In genomic region chr6:36127462-36128016, GRCh38 we compare ENCODE assay signal across 12 cellular contexts. TPM values are rescaled to one million over a fixed set of nuclear protein-coding genes. Genes with fewer than 3 reads are reported as not detected.
DNase-seq lines count a peak whose midpoint lies in the region; ATAC-seq and TF ChIP-seq lines count a peak whose summit lies in the region.
"Had no signal": no experiment of that assay in that cellular context is flagged by ENCODE, and none has a peak within 500 bp of the region (broad histone marks: within the 10 kb centered on the region; RNA-seq: fewer than 3 reads in every experiment).

No MANE protein-coding gene starts in this region.

- CTCF ChIA-PET in Calu3 (lab: Charles Lee) (interaction anchor here (0.7 kb wide), 1 partner anchor 231 kb away, joined by 3 read pairs; no protein-coding TSS in a partner anchor), RWPE1 (lab: Yijun Ruan, JAX) (no interaction called here)

- TF ChIP-seq CTCF in Calu3 (IDR thresholded peaks at IDR 0.05; ENCODE audit: unreplicated experiment) (no peak), RWPE1 (conservative IDR thresholded peaks at IDR 0.05; ENCODE audit: low read depth) (no peak), fibroblast of pulmonary artery (IDR thresholded peaks at IDR 0.05; ENCODE audit: low read length, missing control alignments) (no peak)

- H3K4me3 ChIP-seq in fibroblast of pulmonary artery (replicated peaks; ENCODE audit: low read depth, low read length), result no peak overlapping the region

- POLR2A ChIA-PET in RWPE1 (lab: Yijun Ruan, JAX; ENCODE audit: low non-redundant PET), result no interaction called here

- intact Hi-C loops in Calu3 (cut with micrococcal nuclease; ENCODE audit: unreplicated experiment), result no loop called here

- H3K27ac ChIP-seq in RWPE1, result no peak overlapping the region

- no TSS peak for BruUV-seq in Calu3 (replicated peaks; lab: Mats Ljungman, UMichigan)

- peaks cover 32% of the 10 kb centered on the region for H3K4me1 Mint-ChIP-seq in Calu3 (ENCODE audit: low read depth, unreplicated experiment)

- no peak overlapping the region for H3K4me3 Mint-ChIP-seq in Calu3 (ENCODE audit: low read depth, unreplicated experiment)
- H3K4me3 Mint-ChIP-seq: type B pancreatic cell had no signal

- H3K27ac Mint-ChIP-seq in Calu3 (ENCODE audit: unreplicated experiment), result no peak overlapping the region

- H3K36me3 Mint-ChIP-seq in Calu3 (ENCODE audit: insufficient read depth, unreplicated experiment), result peaks cover 31% of the 10 kb centered on the region
- H3K36me3 Mint-ChIP-seq: type B pancreatic cell had no signal

- peak; percentile 35 for DNase-seq in Calu3
- peak; percentile 73 for DNase-seq in RWPE1 (ENCODE audit: low spot score)
- peak; percentile 89 for DNase-seq in fibroblast of pulmonary artery (ENCODE audit: low read depth)
- DNase-seq in non-pigmented ciliary epithelial cell (ENCODE audit: low read depth), result peak; percentile 59
- DNase-seq in NCI-H510A treated with DMSO at 0.1 percent for 48 hours (lab: John Stamatoyannopoulos, UW), result no peak
- no peak for DNase-seq in LoVo (ENCODE audit: low spot score)
- DNase-seq in NCI-H187 treated with DMSO at 0.1 percent for 48 hours (lab: John Stamatoyannopoulos, UW), result no peak
- DNase-seq: NCI-H1092 had no signal

- no peaks in the 10 kb centered on the region for H3K27me3 Mint-ChIP-seq in Calu3 (ENCODE audit: unreplicated experiment)

- H3K9me3 Mint-ChIP-seq in Calu3 (ENCODE audit: low read depth, unreplicated experiment), result no peaks in the 10 kb centered on the region
- H3K9me3 Mint-ChIP-seq: activated T-helper 2 cell treated with anti-CD3 and anti-CD28 coated beads, Interferon-gamma antibody, Interleukin-2, Interleukin-4, amounts not matched to agents 10 μg/mL and 5 μg/mL and 100 μg/mL, durations not matched to agents 14 hours and 24 hours and 36 hours; type B pancreatic cell had no signal

- no peak for ATAC-seq in HG02588 (IDR thresholded peaks at IDR 0.05; ENCODE audit: unreplicated experiment)

RNA-seq across cellular contexts. Expression of gene MAPK13, which starts 2.8 kb away (rescaled TPM):
- 52.3 and 59.3 TPM in 2 replicates for total RNA-seq in Calu3 (2022)
- total RNA-seq: SK-MEL-5 had no signal

Comparison
In these comparisons a context has a peak if more than half of its experiments do, and no peak if none do; other contexts are left out.
1. DNase-seq: peak in Calu3 (single experiment), RWPE1 (single experiment), fibroblast of pulmonary artery (single experiment) and non-pigmented ciliary epithelial cell (single experiment); none in NCI-H510A treated with DMSO at 0.1 percent for 48 hours (single experiment), LoVo (single experiment) and NCI-H187 treated with DMSO at 0.1 percent for 48 hours (single experiment).